ENCODE assay signal across 10 cellular contexts in the genomic region with DNA sequence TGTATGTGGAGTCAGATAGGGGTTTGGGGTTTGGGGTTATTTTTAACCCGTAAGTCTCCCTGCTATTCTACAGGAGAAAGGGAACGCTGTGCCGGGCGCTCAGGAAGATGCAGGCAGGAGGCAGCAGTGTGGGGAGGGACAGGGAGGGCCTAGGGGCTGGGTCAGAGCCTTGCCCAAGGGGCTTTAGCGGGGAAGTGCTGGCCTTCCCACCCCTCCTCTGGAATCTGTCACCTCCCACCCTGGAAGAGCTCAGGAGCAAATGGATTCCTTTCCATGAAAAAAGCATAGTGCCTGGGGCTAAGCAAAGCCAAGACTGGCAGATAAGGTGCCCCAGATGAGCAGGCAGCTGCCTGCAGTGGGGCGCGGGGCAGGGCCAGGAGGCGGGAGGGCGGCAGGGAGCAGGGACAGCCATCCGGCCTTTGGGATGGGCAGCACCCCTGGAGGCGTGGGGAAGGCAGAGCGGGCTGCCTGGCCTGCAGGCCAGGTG. TPM values are rescaled to one million over a fixed set of nuclear protein-coding genes. Genes with fewer than 3 reads are reported as not detected.
DNase-seq lines count a peak whose midpoint lies in the region; ATAC-seq and TF ChIP-seq lines count a peak whose summit lies in the region.
"Had no signal": no experiment of that assay in that cellular context is flagged by ENCODE, and none has a peak within 500 bp of the region (broad histone marks: within the 10 kb centered on the region; RNA-seq: fewer than 3 reads in every experiment).

No MANE protein-coding gene starts in this region.

- peak overlapping the region; percentile 44 for H2BK5ac ChIP-seq in neuronal stem cell (ENCODE audit: low read length)

- H3K27me3 Mint-ChIP-seq in CD8-positive, alpha-beta T cell (ENCODE audit: low read depth), result no peaks in the 10 kb centered on the region
- H3K27me3 Mint-ChIP-seq: memory B cell had no signal

- H3K36me3 ChIP-seq in SJSA1 (no peaks in the 10 kb centered on the region), neuronal stem cell (replicated peaks in 1 of 2; ENCODE audit: control insufficient read depth in 2 of 2, insufficient read depth in 2 of 2, low read length in 2 of 2) (no peaks in the 10 kb centered on the region)
- H3K36me3 ChIP-seq in CD8-positive, alpha-beta T cell (ENCODE audit: insufficient read depth, low read length), result no peaks in the 10 kb centered on the region

- H3K14ac ChIP-seq in neuronal stem cell (ENCODE audit: low read length), result no peak overlapping the region

- no peaks in the 10 kb centered on the region for H3K9me3 ChIP-seq in SJSA1 (replicated peaks)
- H3K9me3 ChIP-seq in neuronal stem cell (replicated peaks in 1 of 2; ENCODE audit: control insufficient read depth in 2 of 2, insufficient read depth in 1 of 2, low read depth in 1 of 2, low read length in 2 of 2), result peaks cover 2 to 8% of the 10 kb centered on the region in 2 donors
- no peaks in the 10 kb centered on the region for H3K9me3 ChIP-seq in CD8-positive, alpha-beta T cell (ENCODE audit: low read length)

- H3K27ac ChIP-seq in SJSA1, result peak overlapping the region; percentile 94
- H3K27ac ChIP-seq in neuronal stem cell (replicated peaks; ENCODE audit: low read length), result peak overlapping the region; percentile 76
- no peak overlapping the region for H3K27ac ChIP-seq in CD8-positive, alpha-beta T cell (ENCODE audit: low read depth, low read length)
- H3K27ac ChIP-seq: HL-60 had no signal

- no peak overlapping the region for H3K27ac Mint-ChIP-seq in CD8-positive, alpha-beta T cell

- H2BK12ac ChIP-seq in neuronal stem cell (ENCODE audit: low read length), result peak overlapping the region; percentile 87

- peak overlapping the region; percentile 37 for H3K4me2 ChIP-seq in neuronal stem cell (ENCODE audit: insufficient read depth, low read length, poor library complexity, severe bottlenecking)

- H2AFZ ChIP-seq in neuronal stem cell (ENCODE audit: low read length), result peak overlapping the region; percentile 80

- H3K9me3 Mint-ChIP-seq in CD8-positive, alpha-beta T cell, result no peaks in the 10 kb centered on the region
- H3K9me3 Mint-ChIP-seq: memory B cell had no signal

- peak overlapping the region; percentile 34 for H3K9ac ChIP-seq in neuronal stem cell (ENCODE audit: low read depth, low read length, poor library complexity)

- peaks cover 29% of the 10 kb centered on the region for H3K4me1 Mint-ChIP-seq in CD8-positive, alpha-beta T cell (ENCODE audit: low read depth)

- H4K8ac ChIP-seq in neuronal stem cell (ENCODE audit: low read depth, low read length), result no peak overlapping the region

- POLR2A ChIA-PET in CD8-positive, alpha-beta T cell (lab: Charles Lee), result no interaction called here

- H3K27me3 ChIP-seq in SJSA1 (replicated peaks) (no peaks in the 10 kb centered on the region), neuronal stem cell (ENCODE audit: control insufficient read depth in 3 of 3, insufficient read depth in 3 of 3, low read depth in 1 of 3, low read length in 3 of 3) (no peaks in the 10 kb centered on the region)
- no peaks in the 10 kb centered on the region for H3K27me3 ChIP-seq in CD8-positive, alpha-beta T cell (ENCODE audit: insufficient read depth, low read length)

- DNase-seq in AG09309 (ENCODE audit: low read depth) (no peak), SJSA1 (ENCODE audit: low read depth in 1 of 2, low spot score in 2 of 2) (no peak), fibroblast of the aortic adventitia (ENCODE audit: low read depth) (no peak), neuronal stem cell (ENCODE audit: low spot score) (no peak), NCI-H2171 treated with DMSO at 0.1 percent for 48 hours (lab: John Stamatoyannopoulos, UW) (no peak)
- DNase-seq in activated CD4-positive, alpha-beta T cell treated with anti-CD3 and anti-CD28 coated beads for 1 hour, result no peak
- DNase-seq in CD8-positive, alpha-beta T cell, result no peak

- H3K23ac ChIP-seq in neuronal stem cell (ENCODE audit: low read depth, low read length, poor library complexity), result no peak overlapping the region

- WGBS in neuronal stem cell (ENCODE audit: extremely low coverage in 2 of 2, insufficient read length in 2 of 2, insufficient replicate concordance in 1 of 2), 2 donors, result no CpG with 5 or more reads among the region's 12 CpGs

- H3K79me1 ChIP-seq in neuronal stem cell (ENCODE audit: low read depth, low read length), result no peaks in the 10 kb centered on the region

- H3K4me3 ChIP-seq in AG09309 (ENCODE audit: control insufficient read depth, low read depth, low read length), result peak overlapping the region; percentile 30
- 0 out of 2 replicates have a peak overlapping the region, but pooled peaks have one; percentile 6 for H3K4me3 ChIP-seq in SJSA1
- H3K4me3 ChIP-seq in fibroblast of the aortic adventitia (ENCODE audit: low read depth, low read length), result peak overlapping the region; percentile 51
- no peak overlapping the region for H3K4me3 ChIP-seq in neuronal stem cell (ENCODE audit: low read length in 2 of 2)
- no peak overlapping the region for H3K4me3 ChIP-seq in CD8-positive, alpha-beta T cell (ENCODE audit: low read depth, low read length)

- CTCF ChIA-PET in CD8-positive, alpha-beta T cell (lab: Charles Lee), result interaction anchor here (1.2 kb wide), 1 partner anchor 27 kb away, joined by 4 read pairs; no protein-coding TSS in a partner anchor

- H2BK15ac ChIP-seq in neuronal stem cell (ENCODE audit: low read length), result peak overlapping the region; percentile 100

- TF ChIP-seq CTCF in AG09309 (IDR thresholded peaks at IDR 0.05; ENCODE audit: control insufficient read depth, insufficient read depth, low read depth, low read length, missing control alignments) (no peak), fibroblast of the aortic adventitia (IDR thresholded peaks at IDR 0.05; ENCODE audit: insufficient read depth, low read length) (no peak)
- TF ChIP-seq CTCF in CD8-positive, alpha-beta T cell (IDR thresholded peaks at IDR 0.05), result no peak

- H2AK5ac ChIP-seq in neuronal stem cell (ENCODE audit: low read depth, low read length), result peak overlapping the region; percentile 99

- H3K4me1 ChIP-seq in SJSA1 (replicated peaks) (peaks cover 63% of the 10 kb centered on the region), neuronal stem cell (ENCODE audit: control insufficient read depth in 2 of 2, insufficient read depth in 1 of 2, low read depth in 1 of 2, low read length in 2 of 2) (peaks cover 41 to 56% of the 10 kb centered on the region in 2 donors)
- peaks cover 28% of the 10 kb centered on the region for H3K4me1 ChIP-seq in CD8-positive, alpha-beta T cell (ENCODE audit: insufficient read depth, low read length)

- no peak overlapping the region for H4K91ac ChIP-seq in neuronal stem cell (ENCODE audit: low read depth, low read length, poor library complexity)

- H3K4ac ChIP-seq in neuronal stem cell (ENCODE audit: low read length), result no peak overlapping the region

- ATAC-seq in HG03469 (IDR thresholded peaks at IDR 0.05; ENCODE audit: unreplicated experiment), result no peak
- ATAC-seq in CD8-positive, alpha-beta T cell, result no peak

- H3K4me3 Mint-ChIP-seq in CD8-positive, alpha-beta T cell, result no peak overlapping the region

- peak overlapping the region; percentile 95 for H3K18ac ChIP-seq in neuronal stem cell (ENCODE audit: low read length)

- intact Hi-C loops in CD8-positive, alpha-beta T cell (cut with DNase I, micrococcal nuclease), result no loop called here

- peak overlapping the region; percentile 93 for H2BK120ac ChIP-seq in neuronal stem cell (ENCODE audit: low read depth, low read length)

- no peaks in the 10 kb centered on the region for H3K36me3 Mint-ChIP-seq in CD8-positive, alpha-beta T cell
- H3K36me3 Mint-ChIP-seq: memory B cell had no signal

RNA-seq across cellular contexts. Expression of gene INF2, which starts 7.3 kb away (rescaled TPM):
- 26.3 and 37.3 TPM in 2 replicates for total RNA-seq in SJSA1 (2014; rRNA removed; shearing (Covaris generic))
- 38.3 and 64.0 TPM in 2 replicates for total RNA-seq in fibroblast of the aortic adventitia (ENCODE audit: low replicate concordance)
- 19.0 TPM for polyA plus RNA-seq in neuronal stem cell (2013, experiment 1 of 2)
- 19.6 TPM for polyA plus RNA-seq in neuronal stem cell (2013, experiment 2 of 2)
- 10 to 100 TPM; 42.2 to 49.1 TPM for total RNA-seq in CD8-positive, alpha-beta T cell

RNA-seq across cellular contexts. Expression of gene ADSS1, which starts 41.9 kb away (rescaled TPM):
- 0.06 and 0.34 TPM in 2 replicates for total RNA-seq in SJSA1 (2014; rRNA removed; shearing (Covaris generic))
- 0.65 and 4.8 TPM in 2 replicates for total RNA-seq in fibroblast of the aortic adventitia (ENCODE audit: low replicate concordance)
- 23.8 TPM for polyA plus RNA-seq in neuronal stem cell (2013, experiment 1 of 2)
- polyA plus RNA-seq in neuronal stem cell (2013, experiment 2 of 2), result 21.4 TPM
- 1 to 10 TPM; 2.4 to 3.5 TPM for total RNA-seq in CD8-positive, alpha-beta T cell

Comparison
In these comparisons a context has a peak if more than half of its experiments do, and no peak if none do; other contexts are left out.
1. H3K4me3 ChIP-seq: peak in AG09309 (single experiment), SJSA1 (single experiment) and fibroblast of the aortic adventitia (single experiment); none in neuronal stem cell (0 of 2) and CD8-positive, alpha-beta T cell (single experiment).